1 cellular context compared by ENCODE assay signal in the genomic region with DNA sequence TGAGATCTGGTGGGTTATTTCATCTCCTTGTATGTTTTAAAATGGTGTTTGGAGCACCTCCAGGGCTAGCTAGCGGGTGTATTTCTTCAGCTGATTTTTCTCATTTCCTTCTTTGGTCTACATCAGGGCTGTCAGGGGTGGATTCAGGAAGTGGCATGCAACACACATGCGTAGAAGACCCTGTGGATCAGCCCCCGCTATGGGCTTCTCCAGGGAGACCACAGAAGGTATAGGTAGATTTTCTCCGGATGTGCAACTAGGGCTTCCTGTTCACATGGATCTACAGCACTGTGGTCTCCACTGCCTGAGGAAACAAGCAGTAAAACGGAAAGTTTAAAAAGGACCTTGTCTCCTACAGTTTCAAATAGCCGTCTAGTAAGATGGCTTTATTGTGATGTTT.
TF ChIP-seq lines count a peak whose summit lies in the region.

No MANE protein-coding gene starts in this region.

TF ChIP-seq in GM12878, 131 proteins besides CTCF, POLR2A, EP300 and RAD21 (continues in another document):
- no peak for TF ChIP-seq CUX1 (IDR thresholded peaks at IDR 0.05; ENCODE audit: insufficient replicate concordance, low read depth, low read length)
- TF ChIP-seq, protein P1, sequence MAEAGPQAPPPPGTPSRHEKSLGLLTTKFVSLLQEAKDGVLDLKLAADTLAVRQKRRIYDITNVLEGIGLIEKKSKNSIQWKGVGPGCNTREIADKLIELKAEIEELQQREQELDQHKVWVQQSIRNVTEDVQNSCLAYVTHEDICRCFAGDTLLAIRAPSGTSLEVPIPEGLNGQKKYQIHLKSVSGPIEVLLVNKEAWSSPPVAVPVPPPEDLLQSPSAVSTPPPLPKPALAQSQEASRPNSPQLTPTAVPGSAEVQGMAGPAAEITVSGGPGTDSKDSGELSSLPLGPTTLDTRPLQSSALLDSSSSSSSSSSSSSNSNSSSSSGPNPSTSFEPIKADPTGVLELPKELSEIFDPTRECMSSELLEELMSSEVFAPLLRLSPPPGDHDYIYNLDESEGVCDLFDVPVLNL (IDR thresholded peaks at IDR 0.05; ENCODE audit: low read depth, low read length), result no peak
- no peak for TF ChIP-seq MYB (IDR thresholded peaks at IDR 0.05; ENCODE audit: borderline replicate concordance, low read depth, low read length)
- 0 out of 2 replicates have a peak, but pooled peaks have one; percentile 19 for TF ChIP-seq NFIC (IDR thresholded peaks at IDR 0.05; ENCODE audit: low read depth, low read length)
- no peak for TF ChIP-seq NRF1 (conservative IDR thresholded peaks at IDR 0.05; ENCODE audit: low read depth, low read length)
- TF ChIP-seq SUZ12 (IDR thresholded peaks at IDR 0.05; ENCODE audit: unreplicated experiment), result no peak
- no peak for TF ChIP-seq ZZZ3 (IDR thresholded peaks at IDR 0.05; ENCODE audit: control insufficient read depth, insufficient read length, low read depth)
- no peak for TF ChIP-seq CEBPZ (IDR thresholded peaks at IDR 0.05; ENCODE audit: low read depth, low read length)
- peak; percentile 46; the same call in 1 of the 2 replicates for TF ChIP-seq TAF1 (IDR thresholded peaks at IDR 0.05; ENCODE audit: borderline replicate concordance, low read depth, low read length)
- no peak for TF ChIP-seq SREBF1 (IDR thresholded peaks at IDR 0.05; ENCODE audit: low read length)
- TF ChIP-seq, protein P2, sequence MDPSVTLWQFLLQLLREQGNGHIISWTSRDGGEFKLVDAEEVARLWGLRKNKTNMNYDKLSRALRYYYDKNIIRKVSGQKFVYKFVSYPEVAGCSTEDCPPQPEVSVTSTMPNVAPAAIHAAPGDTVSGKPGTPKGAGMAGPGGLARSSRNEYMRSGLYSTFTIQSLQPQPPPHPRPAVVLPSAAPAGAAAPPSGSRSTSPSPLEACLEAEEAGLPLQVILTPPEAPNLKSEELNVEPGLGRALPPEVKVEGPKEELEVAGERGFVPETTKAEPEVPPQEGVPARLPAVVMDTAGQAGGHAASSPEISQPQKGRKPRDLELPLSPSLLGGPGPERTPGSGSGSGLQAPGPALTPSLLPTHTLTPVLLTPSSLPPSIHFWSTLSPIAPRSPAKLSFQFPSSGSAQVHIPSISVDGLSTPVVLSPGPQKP (IDR thresholded peaks at IDR 0.05; ENCODE audit: low read depth, low read length), result no peak
- TF ChIP-seq SREBF2 (IDR thresholded peaks at IDR 0.05; ENCODE audit: low read length), result no peak
- no peak for TF ChIP-seq GATAD2B (conservative IDR thresholded peaks at IDR 0.05; ENCODE audit: low read depth)
- peak in 1 of 2 experiments; percentile 25; a peak in 1 of 4 replicates for TF ChIP-seq ETV6 (conservative IDR thresholded peaks at IDR 0.05 in 1 of 2, IDR thresholded peaks at IDR 0.05 in 1 of 2; ENCODE audit: borderline replicate concordance in 1 of 2, low read depth in 1 of 2)
- TF ChIP-seq CBFB (IDR thresholded peaks at IDR 0.05; ENCODE audit: low read depth), result no peak
- no peak for TF ChIP-seq NR2F1 (conservative IDR thresholded peaks at IDR 0.05)
- no peak for TF ChIP-seq JUND (IDR thresholded peaks at IDR 0.05; ENCODE audit: low read depth, low read length)
- TF ChIP-seq MTA2 (IDR thresholded peaks at IDR 0.05; ENCODE audit: low read depth), result no peak
- TF ChIP-seq ZNF384 (IDR thresholded peaks at IDR 0.05; ENCODE audit: borderline replicate concordance, low read depth, low read length), result no peak
- TF ChIP-seq PAX5 (IDR thresholded peaks at IDR 0.05; ENCODE audit: borderline replicate concordance, low read depth, low read length), result no peak
- no peak for TF ChIP-seq RB1 (IDR thresholded peaks at IDR 0.05; ENCODE audit: borderline replicate concordance)
- TF ChIP-seq, protein P3, sequence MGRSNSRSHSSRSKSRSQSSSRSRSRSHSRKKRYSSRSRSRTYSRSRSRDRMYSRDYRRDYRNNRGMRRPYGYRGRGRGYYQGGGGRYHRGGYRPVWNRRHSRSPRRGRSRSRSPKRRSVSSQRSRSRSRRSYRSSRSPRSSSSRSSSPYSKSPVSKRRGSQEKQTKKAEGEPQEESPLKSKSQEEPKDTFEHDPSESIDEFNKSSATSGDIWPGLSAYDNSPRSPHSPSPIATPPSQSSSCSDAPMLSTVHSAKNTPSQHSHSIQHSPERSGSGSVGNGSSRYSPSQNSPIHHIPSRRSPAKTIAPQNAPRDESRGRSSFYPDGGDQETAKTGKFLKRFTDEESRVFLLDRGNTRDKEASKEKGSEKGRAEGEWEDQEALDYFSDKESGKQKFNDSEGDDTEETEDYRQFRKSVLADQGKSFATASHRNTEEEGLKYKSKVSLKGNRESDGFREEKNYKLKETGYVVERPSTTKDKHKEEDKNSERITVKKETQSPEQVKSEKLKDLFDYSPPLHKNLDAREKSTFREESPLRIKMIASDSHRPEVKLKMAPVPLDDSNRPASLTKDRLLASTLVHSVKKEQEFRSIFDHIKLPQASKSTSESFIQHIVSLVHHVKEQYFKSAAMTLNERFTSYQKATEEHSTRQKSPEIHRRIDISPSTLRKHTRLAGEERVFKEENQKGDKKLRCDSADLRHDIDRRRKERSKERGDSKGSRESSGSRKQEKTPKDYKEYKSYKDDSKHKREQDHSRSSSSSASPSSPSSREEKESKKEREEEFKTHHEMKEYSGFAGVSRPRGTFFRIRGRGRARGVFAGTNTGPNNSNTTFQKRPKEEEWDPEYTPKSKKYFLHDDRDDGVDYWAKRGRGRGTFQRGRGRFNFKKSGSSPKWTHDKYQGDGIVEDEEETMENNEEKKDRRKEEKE (IDR thresholded peaks at IDR 0.05), result no peak
- TF ChIP-seq CREM (IDR thresholded peaks at IDR 0.05; ENCODE audit: low read depth), result no peak
- no peak for TF ChIP-seq MTA3 (IDR thresholded peaks at IDR 0.05; ENCODE audit: borderline replicate concordance, low read length)
- TF ChIP-seq EZH2 (IDR thresholded peaks at IDR 0.05; ENCODE audit: borderline replicate concordance, control insufficient read depth, low read depth, low read length), result no peak
- TF ChIP-seq PAX8 (IDR thresholded peaks at IDR 0.05), result no peak
- no peak for TF ChIP-seq CEBPB (IDR thresholded peaks at IDR 0.05; ENCODE audit: borderline replicate concordance in 1 of 2, low read depth in 2 of 2, low read length in 2 of 2)
- no peak for TF ChIP-seq ATF7 (IDR thresholded peaks at IDR 0.05; ENCODE audit: low read depth)
- TF ChIP-seq FOS (IDR thresholded peaks at IDR 0.05; ENCODE audit: borderline replicate concordance, extremely low read depth, insufficient read length), result no peak
- TF ChIP-seq STAT3 (IDR thresholded peaks at IDR 0.05; ENCODE audit: low read depth, low read length), result no peak
- no peak for TF ChIP-seq ZNF207 (IDR thresholded peaks at IDR 0.05; ENCODE audit: borderline replicate concordance)
- TF ChIP-seq JUNB (IDR thresholded peaks at IDR 0.05), result no peak
- TF ChIP-seq CHD4 (IDR thresholded peaks at IDR 0.05), result no peak
- TF ChIP-seq ZSCAN29 (IDR thresholded peaks at IDR 0.05), result no peak
- 0 out of 4 replicates have a peak, but pooled peaks of 1 of the 2 experiments have one; percentile 45 for TF ChIP-seq SRF (IDR thresholded peaks at IDR 0.05; ENCODE audit: low read depth in 2 of 2, low read length in 2 of 2)
- TF ChIP-seq KDM1A (IDR thresholded peaks at IDR 0.05; ENCODE audit: borderline replicate concordance), result no peak
- TF ChIP-seq, protein P4, sequence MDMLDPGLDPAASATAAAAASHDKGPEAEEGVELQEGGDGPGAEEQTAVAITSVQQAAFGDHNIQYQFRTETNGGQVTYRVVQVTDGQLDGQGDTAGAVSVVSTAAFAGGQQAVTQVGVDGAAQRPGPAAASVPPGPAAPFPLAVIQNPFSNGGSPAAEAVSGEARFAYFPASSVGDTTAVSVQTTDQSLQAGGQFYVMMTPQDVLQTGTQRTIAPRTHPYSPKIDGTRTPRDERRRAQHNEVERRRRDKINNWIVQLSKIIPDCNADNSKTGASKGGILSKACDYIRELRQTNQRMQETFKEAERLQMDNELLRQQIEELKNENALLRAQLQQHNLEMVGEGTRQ (IDR thresholded peaks at IDR 0.05; ENCODE audit: borderline replicate concordance, low read depth, low read length), result no peak
- TF ChIP-seq HSF1 (IDR thresholded peaks at IDR 0.05; ENCODE audit: low read depth, low read length), result no peak
- TF ChIP-seq YY1 (IDR thresholded peaks at IDR 0.05; ENCODE audit: low read depth, low read length), result 0 out of 2 replicates have a peak, but pooled peaks have one; percentile 6
- TF ChIP-seq, protein P5, sequence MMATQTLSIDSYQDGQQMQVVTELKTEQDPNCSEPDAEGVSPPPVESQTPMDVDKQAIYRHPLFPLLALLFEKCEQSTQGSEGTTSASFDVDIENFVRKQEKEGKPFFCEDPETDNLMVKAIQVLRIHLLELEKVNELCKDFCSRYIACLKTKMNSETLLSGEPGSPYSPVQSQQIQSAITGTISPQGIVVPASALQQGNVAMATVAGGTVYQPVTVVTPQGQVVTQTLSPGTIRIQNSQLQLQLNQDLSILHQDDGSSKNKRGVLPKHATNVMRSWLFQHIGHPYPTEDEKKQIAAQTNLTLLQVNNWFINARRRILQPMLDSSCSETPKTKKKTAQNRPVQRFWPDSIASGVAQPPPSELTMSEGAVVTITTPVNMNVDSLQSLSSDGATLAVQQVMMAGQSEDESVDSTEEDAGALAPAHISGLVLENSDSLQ (IDR thresholded peaks at IDR 0.05), result 0 out of 2 replicates have a peak, but pooled peaks have one; percentile 34
- TF ChIP-seq, protein P6, sequence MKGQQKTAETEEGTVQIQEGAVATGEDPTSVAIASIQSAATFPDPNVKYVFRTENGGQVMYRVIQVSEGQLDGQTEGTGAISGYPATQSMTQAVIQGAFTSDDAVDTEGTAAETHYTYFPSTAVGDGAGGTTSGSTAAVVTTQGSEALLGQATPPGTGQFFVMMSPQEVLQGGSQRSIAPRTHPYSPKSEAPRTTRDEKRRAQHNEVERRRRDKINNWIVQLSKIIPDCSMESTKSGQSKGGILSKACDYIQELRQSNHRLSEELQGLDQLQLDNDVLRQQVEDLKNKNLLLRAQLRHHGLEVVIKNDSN (IDR thresholded peaks at IDR 0.05; ENCODE audit: borderline replicate concordance, extremely low read length, insufficient read depth, low read depth, low read length), result no peak
- no peak for TF ChIP-seq KAT2A (conservative IDR thresholded peaks at IDR 0.05; ENCODE audit: control insufficient read depth, low read depth, low read length)
